Comparison of ENCODE assay signal across 1 cellular context in the genomic region with DNA sequence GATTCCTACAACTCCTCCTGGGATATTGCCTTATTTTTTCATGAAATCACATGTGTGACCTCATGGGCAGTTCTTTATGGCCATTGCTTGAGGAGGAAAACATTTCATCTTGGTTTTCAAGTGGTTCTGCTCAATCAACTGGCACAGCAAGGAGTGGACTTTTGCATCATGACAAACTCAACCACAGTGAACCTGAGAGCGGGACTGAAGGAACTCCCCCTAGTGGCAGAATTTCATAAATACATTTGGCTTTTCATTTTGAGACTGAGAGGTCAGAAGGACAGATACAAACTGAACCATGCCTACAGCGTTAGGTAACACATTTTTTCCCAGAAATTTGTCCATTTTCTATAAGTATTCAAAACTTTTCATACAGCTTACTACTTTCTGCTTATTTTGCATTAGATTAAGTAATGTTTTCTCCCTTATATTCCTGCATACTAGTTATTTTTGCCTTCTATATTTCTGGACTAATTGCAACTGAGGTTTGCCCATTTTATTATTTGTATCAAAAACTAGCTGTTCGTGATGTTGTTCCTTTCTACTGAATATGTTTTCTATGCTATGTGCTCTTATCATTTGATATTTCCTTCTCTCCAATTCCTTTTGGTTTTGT.
TF ChIP-seq lines count a peak whose summit lies in the region.

No MANE protein-coding gene starts in this region.

TF ChIP-seq in endothelial cell of umbilical vein, 7 proteins besides CTCF, POLR2A, EP300 and RAD21:
- TF ChIP-seq MYC (IDR thresholded peaks at IDR 0.05; ENCODE audit: low read depth, low read length) (no peak), FOS (IDR thresholded peaks at IDR 0.05; ENCODE audit: borderline replicate concordance, insufficient read depth, low read length) (no peak), GATA2 (IDR thresholded peaks at IDR 0.05; ENCODE audit: insufficient read depth, insufficient read length, low read depth, low read length) (no peak), JUN (IDR thresholded peaks at IDR 0.05; ENCODE audit: borderline replicate concordance, insufficient read depth, insufficient read length, low read depth) (no peak), EZH2 (IDR thresholded peaks at IDR 0.05; ENCODE audit: borderline replicate concordance, low read depth, low read length, severe bottlenecking) (no peak), POLR2AphosphoS5 (IDR thresholded peaks at IDR 0.05; ENCODE audit: insufficient read depth, low read depth, low read length) (no peak)
- TF ChIP-seq, protein P1, sequence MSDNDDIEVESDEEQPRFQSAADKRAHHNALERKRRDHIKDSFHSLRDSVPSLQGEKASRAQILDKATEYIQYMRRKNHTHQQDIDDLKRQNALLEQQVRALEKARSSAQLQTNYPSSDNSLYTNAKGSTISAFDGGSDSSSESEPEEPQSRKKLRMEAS (IDR thresholded peaks at IDR 0.05; ENCODE audit: insufficient read depth, insufficient read length): no peak
